Comparison of ENCODE assay signal across 24 cellular contexts in the genomic region with DNA sequence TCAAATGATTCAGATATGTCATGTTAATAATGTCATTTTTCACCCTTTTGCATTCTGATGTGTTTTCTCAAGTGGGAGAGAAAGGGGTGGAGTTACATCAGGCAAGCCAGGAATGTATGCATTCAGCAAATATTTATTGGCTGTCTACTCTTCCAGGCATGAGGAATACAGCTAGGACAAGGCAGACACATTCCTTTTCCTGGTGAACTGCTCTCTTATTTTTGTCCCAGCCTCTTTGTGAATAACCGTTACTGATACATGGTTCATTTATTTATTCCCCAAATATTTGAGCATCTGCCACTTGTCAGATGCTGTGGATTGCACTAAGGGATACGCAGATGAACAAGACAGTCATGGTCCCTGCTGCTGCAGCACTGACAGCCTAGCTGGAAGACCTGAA. TPM values are rescaled to one million over a fixed set of nuclear protein-coding genes. Genes with fewer than 3 reads are reported as not detected.
DNase-seq lines count a peak whose midpoint lies in the region; ATAC-seq and TF ChIP-seq lines count a peak whose summit lies in the region.
"Had no signal": no experiment of that assay in that cellular context is flagged by ENCODE, and none has a peak within 500 bp of the region (broad histone marks: within the 10 kb centered on the region; RNA-seq: fewer than 3 reads in every experiment).

No MANE protein-coding gene starts in this region.

- POLR2A ChIA-PET in HEK293 (lab: Yijun Ruan, JAX) = no interaction called here

- TF ChIP-seq CTCF in AG10803 (conservative IDR thresholded peaks at IDR 0.05; ENCODE audit: low read length) = no peak
- TF ChIP-seq CTCF in HEK293 (tag by site-specific recombination; IDR thresholded peaks at IDR 0.05) = no peak
- TF ChIP-seq CTCF in heart right ventricle (IDR thresholded peaks at IDR 0.05) = no peak

- CTCF ChIA-PET in HEK293 (lab: Yijun Ruan, JAX) = no interaction called here

- no peak overlapping the region for H3K27ac ChIP-seq in HEK293 (ENCODE audit: extremely low read depth, low read depth, low read length)
- no peak overlapping the region for H3K27ac ChIP-seq in heart right ventricle
- H3K27ac ChIP-seq: cardiac muscle cell, right lobe of liver, testis, VCaP had no signal

- peak overlapping the region; percentile 59 for H3K4me3 Mint-ChIP-seq in T-helper 17 cell
- no peak overlapping the region for H3K4me3 Mint-ChIP-seq in activated naive CD8-positive, alpha-beta T cell treated with anti-CD3 and anti-CD28 coated beads, Interleukin-2, amount 50 U/mL, for 24 hours
- H3K4me3 Mint-ChIP-seq: stimulated activated effector memory CD8-positive, alpha-beta T cell treated with anti-CD3 and anti-CD28 coated beads, Interleukin-12 subunit alpha, Interleukin-12 subunit beta, amount 100 ng/mL, for 72 hours had no signal

- WGBS in heart right ventricle, 2 donors = 78% methylated on average over 2 of the region's 2 CpGs

- H3K36me3 ChIP-seq in HEK293 (ENCODE audit: control insufficient read depth in 2 of 2, insufficient read depth in 1 of 2, low read length in 2 of 2) (no peaks in the 10 kb centered on the region), heart right ventricle (no peaks in the 10 kb centered on the region)
- H3K36me3 ChIP-seq: cardiac muscle cell, pancreas, right lobe of liver had no signal

- H3K27me3 Mint-ChIP-seq in T-helper 17 cell = peaks cover 30% of the 10 kb centered on the region
- H3K27me3 Mint-ChIP-seq in activated naive CD8-positive, alpha-beta T cell treated with anti-CD3 and anti-CD28 coated beads, Interleukin-2, amount 50 U/mL, for 24 hours = peaks cover 17% of the 10 kb centered on the region
- H3K27me3 Mint-ChIP-seq: naive B cell had no signal

- H3K27me3 ChIP-seq in heart right ventricle = no peaks in the 10 kb centered on the region
- H3K27me3 ChIP-seq: pancreas, right lobe of liver, testis had no signal

- H3K4me1 ChIP-seq in HEK293 (ENCODE audit: control insufficient read depth, insufficient read depth, low read length) = peaks cover 41% of the 10 kb centered on the region
- H3K4me1 ChIP-seq in heart right ventricle = peaks cover 5 to 31% (median 17%) of the 10 kb centered on the region in 9 donors

- intact Hi-C loops in heart right ventricle (cut with DNase I) = loop anchor here in 2 of 10 donors (10.0 kb wide), 1 partner anchor 211 kb away; no protein-coding TSS in a partner anchor

- ATAC-seq in T-helper 17 cell = no peak
- no peak for ATAC-seq in heart right ventricle
- no peak for ATAC-seq in esophagus mucosa
- ATAC-seq in activated naive CD8-positive, alpha-beta T cell treated with anti-CD3 and anti-CD28 coated beads, Interleukin-2, amount 50 U/mL, for 24 hours = no peak
- ATAC-seq: K562; right lobe of liver; stimulated activated effector memory CD8-positive, alpha-beta T cell treated with anti-CD3 and anti-CD28 coated beads, Interleukin-12 subunit alpha, Interleukin-12 subunit beta, amount 100 ng/mL, for 72 hours had no signal

- no peaks in the 10 kb centered on the region for H3K9me3 Mint-ChIP-seq in activated naive CD8-positive, alpha-beta T cell treated with anti-CD3 and anti-CD28 coated beads, Interleukin-2, amount 50 U/mL, for 24 hours
- H3K9me3 Mint-ChIP-seq: naive B cell; stimulated activated effector memory CD8-positive, alpha-beta T cell treated with anti-CD3 and anti-CD28 coated beads, Interleukin-12 subunit alpha, Interleukin-12 subunit beta, amount 100 ng/mL, for 72 hours had no signal

- peaks cover 3% of the 10 kb centered on the region for H3K36me3 Mint-ChIP-seq in T-helper 17 cell (ENCODE audit: low read depth)
- no peaks in the 10 kb centered on the region for H3K36me3 Mint-ChIP-seq in activated naive CD8-positive, alpha-beta T cell treated with anti-CD3 and anti-CD28 coated beads, Interleukin-2, amount 50 U/mL, for 24 hours (ENCODE audit: low read depth)
- H3K36me3 Mint-ChIP-seq: CD4-positive, CD25-positive, alpha-beta regulatory T cell; naive B cell; stimulated activated effector memory CD8-positive, alpha-beta T cell treated with anti-CD3 and anti-CD28 coated beads, Interleukin-12 subunit alpha, Interleukin-12 subunit beta, amount 100 ng/mL, for 72 hours had no signal

- H3K27ac Mint-ChIP-seq in T-helper 17 cell = peak overlapping the region; percentile 66
- H3K27ac Mint-ChIP-seq in activated naive CD8-positive, alpha-beta T cell treated with anti-CD3 and anti-CD28 coated beads, Interleukin-2, amount 50 U/mL, for 24 hours = no peak overlapping the region
- H3K27ac Mint-ChIP-seq: CD4-positive, CD25-positive, alpha-beta regulatory T cell; stimulated activated effector memory CD8-positive, alpha-beta T cell treated with anti-CD3 and anti-CD28 coated beads, Interleukin-12 subunit alpha, Interleukin-12 subunit beta, amount 100 ng/mL, for 72 hours had no signal

- peak; percentile 51 for DNase-seq in AG10803 (ENCODE audit: low read depth)
- DNase-seq in T-helper 17 cell = no peak
- peak; percentile 44 for DNase-seq in left kidney (ENCODE audit: low read depth, low spot score)
- no peak for DNase-seq in heart right ventricle
- DNase-seq in GDM1 (lab: John Stamatoyannopoulos, UW) = no peak
- DNase-seq in activated naive CD8-positive, alpha-beta T cell treated with anti-CD3 and anti-CD28 coated beads, Interleukin-2, amount 50 U/mL, for 24 hours = no peak
- DNase-seq: activated CD8-positive, alpha-beta memory T cell treated with anti-CD3 and anti-CD28 coated beads, Interleukin-2, amount 50 U/mL, for 48 hours; activated effector memory CD4-positive, alpha-beta T cell treated with anti-CD3 and anti-CD28 coated beads, Interleukin-2, amount 50 U/mL, for 16 hours; CD4-positive, CD25-positive, alpha-beta regulatory T cell; H7; kidney; mammary epithelial cell; naive B cell; NCI-H2029; pancreas; right lobe of liver; SIG-M5; testis had no signal

- H3K9me3 ChIP-seq in HEK293 (ENCODE audit: control insufficient read depth, insufficient read depth, low read depth, low read length) = no peaks in the 10 kb centered on the region
- H3K9me3 ChIP-seq in T-helper 17 cell (ENCODE audit: control insufficient read depth, low read length, poor library complexity, severe bottlenecking) = no peaks in the 10 kb centered on the region
- no peaks in the 10 kb centered on the region for H3K9me3 ChIP-seq in heart right ventricle
- H3K9me3 ChIP-seq: pancreas, right lobe of liver, testis had no signal

- H3K4me3 ChIP-seq in AG10803 (ENCODE audit: low read length) (no peak overlapping the region), HEK293 (ENCODE audit: low read depth, low read length) (no peak overlapping the region), heart right ventricle (no peak overlapping the region)
- H3K4me3 ChIP-seq: cardiac muscle cell, K562, right lobe of liver, testis had no signal

- H3K4me1 Mint-ChIP-seq in T-helper 17 cell = peaks cover 51% of the 10 kb centered on the region
- H3K4me1 Mint-ChIP-seq in activated naive CD8-positive, alpha-beta T cell treated with anti-CD3 and anti-CD28 coated beads, Interleukin-2, amount 50 U/mL, for 24 hours = peaks cover 26% of the 10 kb centered on the region

TF ChIP-seq in HEK293, 187 proteins besides CTCF, POLR2A, EP300 and RAD21:
- TF ChIP-seq ZNF837 (tag by site-specific recombination; IDR thresholded peaks at IDR 0.05) = no peak
- TF ChIP-seq ZNF558 (tag by site-specific recombination; IDR thresholded peaks at IDR 0.05) = no peak
- TF ChIP-seq ZNF121 (tag by site-specific recombination; IDR thresholded peaks at IDR 0.05) = no peak
- TF ChIP-seq, protein P1, sequence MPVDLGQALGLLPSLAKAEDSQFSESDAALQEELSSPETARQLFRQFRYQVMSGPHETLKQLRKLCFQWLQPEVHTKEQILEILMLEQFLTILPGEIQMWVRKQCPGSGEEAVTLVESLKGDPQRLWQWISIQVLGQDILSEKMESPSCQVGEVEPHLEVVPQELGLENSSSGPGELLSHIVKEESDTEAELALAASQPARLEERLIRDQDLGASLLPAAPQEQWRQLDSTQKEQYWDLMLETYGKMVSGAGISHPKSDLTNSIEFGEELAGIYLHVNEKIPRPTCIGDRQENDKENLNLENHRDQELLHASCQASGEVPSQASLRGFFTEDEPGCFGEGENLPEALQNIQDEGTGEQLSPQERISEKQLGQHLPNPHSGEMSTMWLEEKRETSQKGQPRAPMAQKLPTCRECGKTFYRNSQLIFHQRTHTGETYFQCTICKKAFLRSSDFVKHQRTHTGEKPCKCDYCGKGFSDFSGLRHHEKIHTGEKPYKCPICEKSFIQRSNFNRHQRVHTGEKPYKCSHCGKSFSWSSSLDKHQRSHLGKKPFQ (tag by site-specific recombination; IDR thresholded peaks at IDR 0.05) = no peak
- peak; percentile 39; the same call in 1 of the 2 replicates for TF ChIP-seq PRDM1 (tag by site-specific recombination; IDR thresholded peaks at IDR 0.05)

RNA-seq across cellular contexts. Expression of a gene that starts 6.1 kb away (rescaled TPM):
- total RNA-seq in T-helper 17 cell = 10 to 100 TPM; 11.2 to 26.3 TPM
- total RNA-seq in heart right ventricle = 1 to 10 TPM; 1.2 to 4.9 (median 2.3) TPM
- 1 to 10 TPM in 1 of 2 donors, under 1 TPM in 1; 0.87 to 1.6 TPM for polyA plus RNA-seq in heart right ventricle
- total RNA-seq in esophagus mucosa = 1.8 TPM
- polyA plus RNA-seq: mammary epithelial cell had no signal

Comparison
In these comparisons a context has a peak if more than half of its experiments do, and no peak if none do; other contexts are left out.
1. DNase-seq: peak in AG10803 (single experiment) and left kidney (single experiment); none in T-helper 17 cell (0 of 3), heart right ventricle (0 of 2), GDM1 (single experiment) and activated naive CD8-positive, alpha-beta T cell treated with anti-CD3 and anti-CD28 coated beads, Interleukin-2, amount 50 U/mL, for 24 hours (single experiment).